In the genomic region with DNA sequence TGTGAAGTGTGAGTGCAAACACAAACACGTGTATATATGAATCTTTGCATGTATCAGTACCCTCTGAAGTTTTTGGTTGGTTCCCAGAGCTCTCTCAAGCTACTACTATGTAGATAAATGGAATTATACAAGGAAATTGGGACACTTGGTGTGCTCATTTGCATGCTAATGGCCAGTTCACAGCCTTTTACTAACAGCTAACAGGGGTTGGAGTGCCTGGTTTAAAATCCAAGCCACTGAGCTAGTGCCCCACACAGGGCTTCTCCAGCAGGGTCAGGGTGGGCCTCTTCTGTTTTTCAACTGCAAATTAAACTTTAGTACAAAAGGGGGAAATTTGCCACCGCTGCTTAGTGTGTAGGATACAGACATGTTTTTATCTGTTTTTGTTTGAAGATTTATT, we compare ENCODE assay signal across 1 cellular context.
TF ChIP-seq lines count a peak whose summit lies in the region.

No MANE protein-coding gene starts in this region.

TF ChIP-seq in WTC11, 78 proteins besides CTCF, POLR2A, EP300 and RAD21 (continued from another document):
- TF ChIP-seq, protein P1, sequence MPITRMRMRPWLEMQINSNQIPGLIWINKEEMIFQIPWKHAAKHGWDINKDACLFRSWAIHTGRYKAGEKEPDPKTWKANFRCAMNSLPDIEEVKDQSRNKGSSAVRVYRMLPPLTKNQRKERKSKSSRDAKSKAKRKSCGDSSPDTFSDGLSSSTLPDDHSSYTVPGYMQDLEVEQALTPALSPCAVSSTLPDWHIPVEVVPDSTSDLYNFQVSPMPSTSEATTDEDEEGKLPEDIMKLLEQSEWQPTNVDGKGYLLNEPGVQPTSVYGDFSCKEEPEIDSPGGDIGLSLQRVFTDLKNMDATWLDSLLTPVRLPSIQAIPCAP (CRISPR knock-in tag; IDR thresholded peaks at IDR 0.05) = no peak
- TF ChIP-seq FOXP1 (CRISPR knock-in tag; IDR thresholded peaks at IDR 0.05; ENCODE audit: borderline replicate concordance) = no peak
- no peak for TF ChIP-seq NR3C1 (CRISPR knock-in tag; conservative IDR thresholded peaks at IDR 0.05; ENCODE audit: low read depth)
- no peak for TF ChIP-seq NR1H2 (CRISPR knock-in tag; IDR thresholded peaks at IDR 0.05)
- TF ChIP-seq TEAD1 (CRISPR knock-in tag; IDR thresholded peaks at IDR 0.05) = no peak
- no peak for TF ChIP-seq SMAD3 (CRISPR knock-in tag; IDR thresholded peaks at IDR 0.05; ENCODE audit: borderline replicate concordance)
- TF ChIP-seq ELF4 (CRISPR knock-in tag; IDR thresholded peaks at IDR 0.05; ENCODE audit: low read depth) = no peak
- TF ChIP-seq ERG (CRISPR knock-in tag; IDR thresholded peaks at IDR 0.05) = no peak
- TF ChIP-seq ETV6 (CRISPR knock-in tag; IDR thresholded peaks at IDR 0.05) = no peak
- no peak for TF ChIP-seq PRRX2 (CRISPR knock-in tag; IDR thresholded peaks at IDR 0.05)
- TF ChIP-seq CREM (CRISPR knock-in tag; IDR thresholded peaks at IDR 0.05) = no peak
- TF ChIP-seq NFE2L1 (CRISPR knock-in tag; IDR thresholded peaks at IDR 0.05) = no peak
- no peak for TF ChIP-seq FOXK1 (CRISPR knock-in tag; IDR thresholded peaks at IDR 0.05)
- no peak for TF ChIP-seq PREB (CRISPR knock-in tag; IDR thresholded peaks at IDR 0.05; ENCODE audit: borderline replicate concordance)
- TF ChIP-seq MYBL2 (CRISPR knock-in tag; IDR thresholded peaks at IDR 0.05) = no peak
